In genomic region chr9:4962085-4962484, GRCh38 we compare ENCODE assay signal across 16 cellular contexts.
"Had no signal": no experiment of that assay in that cellular context is flagged by ENCODE, and none has a peak within 500 bp of the region (broad histone marks: within the 10 kb centered on the region; RNA-seq: fewer than 3 reads in every experiment).

No MANE protein-coding gene starts in this region.

- ATAC-seq: naive thymus-derived CD4-positive, alpha-beta T cell; stimulated activated memory B cell treated with anti-CD40 and anti-IgM and Interleukin-4, amounts not matched to agents 10 μg/mL and 1 μg/mL and 100 μg/mL, for 72 hours had no signal

- H3K9me3 ChIP-seq: neutrophil, sigmoid colon, transverse colon had no signal

- H3K27me3 ChIP-seq: neutrophil, right atrium auricular region, sigmoid colon, transverse colon had no signal

- H3K4me3 ChIP-seq: coronary artery, right atrium auricular region, sigmoid colon, transverse colon had no signal

- H3K4me1 ChIP-seq: right atrium auricular region, sigmoid colon, transverse colon had no signal

- H3K36me3 ChIP-seq: neutrophil, right atrium auricular region, sigmoid colon, transverse colon had no signal

- H3K27ac ChIP-seq: coronary artery, neutrophil, right atrium auricular region, sigmoid colon, transverse colon had no signal

- DNase-seq: effector CD4-positive, alpha-beta T cell; endodermal cell; foreskin melanocyte; head of caudate nucleus; hippocampal formation; kidney glomerular epithelial cell; mammary epithelial cell; naive thymus-derived CD4-positive, alpha-beta T cell; posterior cingulate gyrus; sigmoid colon; stimulated activated CD4-positive, alpha-beta T cell treated with anti-CD3 and anti-CD28 coated beads, Interleukin-4, amount 100 ng/mL, for 24 hours; transverse colon had no signal
